ENCODE assay signal across 2 cellular contexts in the genomic region with DNA sequence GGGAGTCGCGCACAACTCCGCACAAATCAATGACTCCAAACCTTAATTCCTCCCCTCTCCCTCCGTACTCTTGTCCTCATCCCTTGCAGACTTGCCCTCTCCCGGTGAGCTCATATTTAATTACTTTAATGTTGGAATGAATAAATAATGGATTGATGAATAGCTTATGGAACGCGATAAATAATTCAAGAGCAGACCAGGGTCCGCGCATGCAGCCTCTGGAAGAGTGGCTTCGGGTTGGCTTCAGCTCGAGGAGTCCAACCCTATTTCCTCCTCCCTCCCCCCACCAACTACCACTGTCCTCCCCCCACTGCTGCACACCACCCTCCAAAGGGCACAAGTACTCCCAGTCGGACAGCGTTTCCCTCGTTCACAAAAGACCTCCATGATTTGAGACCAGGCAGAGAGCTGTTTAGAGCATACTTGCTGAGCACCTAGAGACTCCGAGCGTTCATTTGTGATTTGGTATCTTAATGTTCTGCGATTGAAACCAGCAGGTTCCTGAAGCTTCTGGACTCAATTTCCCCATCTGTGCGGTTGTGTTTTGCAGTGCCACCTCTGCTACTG.
TF ChIP-seq lines count a peak whose summit lies in the region.

No MANE protein-coding gene starts in this region.

TF ChIP-seq in HepG2, 621 proteins besides CTCF, POLR2A, EP300 and RAD21 (continues in another document):
- TF ChIP-seq HOXD1 (CRISPR knock-in tag; IDR thresholded peaks at IDR 0.05) (no peak), ZNF446 (CRISPR knock-in tag; IDR thresholded peaks at IDR 0.05) (no peak), ZFYVE20 (CRISPR knock-in tag; IDR thresholded peaks at IDR 0.05; ENCODE audit: borderline replicate concordance, low read depth) (0 out of 2 replicates have a peak, but pooled peaks have one; percentile 12), ZNF296 (CRISPR knock-in tag; conservative IDR thresholded peaks at IDR 0.05) (no peak), TCF7L2 (IDR thresholded peaks at IDR 0.05; ENCODE audit: low read depth, low read length) (no peak), ZFP41 (CRISPR knock-in tag; IDR thresholded peaks at IDR 0.05; ENCODE audit: borderline replicate concordance) (no peak), HMG20B (CRISPR knock-in tag; conservative IDR thresholded peaks at IDR 0.05) (no peak), SP2 (CRISPR knock-in tag; IDR thresholded peaks at IDR 0.05) (no peak), SMAD9 (CRISPR knock-in tag; IDR thresholded peaks at IDR 0.05) (no peak), ZNF720 (CRISPR knock-in tag; IDR thresholded peaks at IDR 0.05) (no peak), ZNF329 (CRISPR knock-in tag; IDR thresholded peaks at IDR 0.05; ENCODE audit: low read depth) (no peak), KLF15 (CRISPR knock-in tag; IDR thresholded peaks at IDR 0.05; ENCODE audit: borderline replicate concordance) (no peak), MAFK (conservative IDR thresholded peaks at IDR 0.05 in 1 of 2, IDR thresholded peaks at IDR 0.05 in 1 of 2; ENCODE audit: low read length in 2 of 2) (no peak), ZNF644 (CRISPR knock-in tag; IDR thresholded peaks at IDR 0.05; ENCODE audit: low read depth) (no peak), PHF20 (CRISPR knock-in tag; IDR thresholded peaks at IDR 0.05) (0 out of 2 replicates have a peak, but pooled peaks have one; percentile 6), ZNF274 (CRISPR knock-in tag; IDR thresholded peaks at IDR 0.05) (no peak), ZFAT (CRISPR knock-in tag; conservative IDR thresholded peaks at IDR 0.05) (no peak), ASH2L (IDR thresholded peaks at IDR 0.05; ENCODE audit: insufficient read length, low read depth, low read length) (peak; percentile 20), MEIS2 (CRISPR knock-in tag; IDR thresholded peaks at IDR 0.05) (no peak), ZBTB8A (CRISPR knock-in tag; IDR thresholded peaks at IDR 0.05; ENCODE audit: borderline replicate concordance, low read depth) (no peak), ZNF138 (CRISPR knock-in tag; IDR thresholded peaks at IDR 0.05; ENCODE audit: low read depth) (no peak), ZNF234 (CRISPR knock-in tag; conservative IDR thresholded peaks at IDR 0.05) (0 out of 2 replicates have a peak, but pooled peaks have one; percentile 19), ZBTB21 (CRISPR knock-in tag; IDR thresholded peaks at IDR 0.05) (no peak)
- TF ChIP-seq, protein P1, sequence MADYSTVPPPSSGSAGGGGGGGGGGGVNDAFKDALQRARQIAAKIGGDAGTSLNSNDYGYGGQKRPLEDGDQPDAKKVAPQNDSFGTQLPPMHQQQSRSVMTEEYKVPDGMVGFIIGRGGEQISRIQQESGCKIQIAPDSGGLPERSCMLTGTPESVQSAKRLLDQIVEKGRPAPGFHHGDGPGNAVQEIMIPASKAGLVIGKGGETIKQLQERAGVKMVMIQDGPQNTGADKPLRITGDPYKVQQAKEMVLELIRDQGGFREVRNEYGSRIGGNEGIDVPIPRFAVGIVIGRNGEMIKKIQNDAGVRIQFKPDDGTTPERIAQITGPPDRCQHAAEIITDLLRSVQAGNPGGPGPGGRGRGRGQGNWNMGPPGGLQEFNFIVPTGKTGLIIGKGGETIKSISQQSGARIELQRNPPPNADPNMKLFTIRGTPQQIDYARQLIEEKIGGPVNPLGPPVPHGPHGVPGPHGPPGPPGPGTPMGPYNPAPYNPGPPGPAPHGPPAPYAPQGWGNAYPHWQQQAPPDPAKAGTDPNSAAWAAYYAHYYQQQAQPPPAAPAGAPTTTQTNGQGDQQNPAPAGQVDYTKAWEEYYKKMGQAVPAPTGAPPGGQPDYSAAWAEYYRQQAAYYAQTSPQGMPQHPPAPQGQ (CRISPR knock-in tag; IDR thresholded peaks at IDR 0.05; ENCODE audit: borderline replicate concordance), result no peak
- TF ChIP-seq, protein P2, sequence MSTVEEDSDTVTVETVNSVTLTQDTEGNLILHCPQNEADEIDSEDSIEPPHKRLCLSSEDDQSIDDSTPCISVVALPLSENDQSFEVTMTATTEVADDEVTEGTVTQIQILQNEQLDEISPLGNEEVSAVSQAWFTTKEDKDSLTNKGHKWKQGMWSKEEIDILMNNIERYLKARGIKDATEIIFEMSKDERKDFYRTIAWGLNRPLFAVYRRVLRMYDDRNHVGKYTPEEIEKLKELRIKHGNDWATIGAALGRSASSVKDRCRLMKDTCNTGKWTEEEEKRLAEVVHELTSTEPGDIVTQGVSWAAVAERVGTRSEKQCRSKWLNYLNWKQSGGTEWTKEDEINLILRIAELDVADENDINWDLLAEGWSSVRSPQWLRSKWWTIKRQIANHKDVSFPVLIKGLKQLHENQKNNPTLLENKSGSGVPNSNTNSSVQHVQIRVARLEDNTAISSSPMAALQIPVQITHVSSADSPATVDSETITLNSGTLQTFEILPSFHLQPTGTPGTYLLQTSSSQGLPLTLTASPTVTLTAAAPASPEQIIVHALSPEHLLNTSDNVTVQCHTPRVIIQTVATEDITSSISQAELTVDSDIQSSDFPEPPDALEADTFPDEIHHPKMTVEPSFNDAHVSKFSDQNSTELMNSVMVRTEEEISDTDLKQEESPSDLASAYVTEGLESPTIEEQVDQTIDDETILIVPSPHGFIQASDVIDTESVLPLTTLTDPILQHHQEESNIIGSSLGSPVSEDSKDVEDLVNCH (CRISPR knock-in tag; IDR thresholded peaks at IDR 0.05), result no peak
- TF ChIP-seq, protein P3, sequence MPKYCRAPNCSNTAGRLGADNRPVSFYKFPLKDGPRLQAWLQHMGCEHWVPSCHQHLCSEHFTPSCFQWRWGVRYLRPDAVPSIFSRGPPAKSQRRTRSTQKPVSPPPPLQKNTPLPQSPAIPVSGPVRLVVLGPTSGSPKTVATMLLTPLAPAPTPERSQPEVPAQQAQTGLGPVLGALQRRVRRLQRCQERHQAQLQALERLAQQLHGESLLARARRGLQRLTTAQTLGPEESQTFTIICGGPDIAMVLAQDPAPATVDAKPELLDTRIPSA (CRISPR knock-in tag; IDR thresholded peaks at IDR 0.05; ENCODE audit: borderline replicate concordance), result 0 out of 2 replicates have a peak, but pooled peaks have one; percentile 10
- TF ChIP-seq, protein P4, sequence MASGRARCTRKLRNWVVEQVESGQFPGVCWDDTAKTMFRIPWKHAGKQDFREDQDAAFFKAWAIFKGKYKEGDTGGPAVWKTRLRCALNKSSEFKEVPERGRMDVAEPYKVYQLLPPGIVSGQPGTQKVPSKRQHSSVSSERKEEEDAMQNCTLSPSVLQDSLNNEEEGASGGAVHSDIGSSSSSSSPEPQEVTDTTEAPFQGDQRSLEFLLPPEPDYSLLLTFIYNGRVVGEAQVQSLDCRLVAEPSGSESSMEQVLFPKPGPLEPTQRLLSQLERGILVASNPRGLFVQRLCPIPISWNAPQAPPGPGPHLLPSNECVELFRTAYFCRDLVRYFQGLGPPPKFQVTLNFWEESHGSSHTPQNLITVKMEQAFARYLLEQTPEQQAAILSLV (CRISPR knock-in tag; IDR thresholded peaks at IDR 0.05; ENCODE audit: borderline replicate concordance), result no peak
- TF ChIP-seq, protein P5, sequence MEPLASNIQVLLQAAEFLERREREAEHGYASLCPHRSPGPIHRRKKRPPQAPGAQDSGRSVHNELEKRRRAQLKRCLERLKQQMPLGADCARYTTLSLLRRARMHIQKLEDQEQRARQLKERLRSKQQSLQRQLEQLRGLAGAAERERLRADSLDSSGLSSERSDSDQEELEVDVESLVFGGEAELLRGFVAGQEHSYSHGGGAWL (CRISPR knock-in tag; IDR thresholded peaks at IDR 0.05), result no peak

TF ChIP-seq in SK-N-SH, 30 proteins besides CTCF, POLR2A, EP300 and RAD21:
- TF ChIP-seq, protein P6, sequence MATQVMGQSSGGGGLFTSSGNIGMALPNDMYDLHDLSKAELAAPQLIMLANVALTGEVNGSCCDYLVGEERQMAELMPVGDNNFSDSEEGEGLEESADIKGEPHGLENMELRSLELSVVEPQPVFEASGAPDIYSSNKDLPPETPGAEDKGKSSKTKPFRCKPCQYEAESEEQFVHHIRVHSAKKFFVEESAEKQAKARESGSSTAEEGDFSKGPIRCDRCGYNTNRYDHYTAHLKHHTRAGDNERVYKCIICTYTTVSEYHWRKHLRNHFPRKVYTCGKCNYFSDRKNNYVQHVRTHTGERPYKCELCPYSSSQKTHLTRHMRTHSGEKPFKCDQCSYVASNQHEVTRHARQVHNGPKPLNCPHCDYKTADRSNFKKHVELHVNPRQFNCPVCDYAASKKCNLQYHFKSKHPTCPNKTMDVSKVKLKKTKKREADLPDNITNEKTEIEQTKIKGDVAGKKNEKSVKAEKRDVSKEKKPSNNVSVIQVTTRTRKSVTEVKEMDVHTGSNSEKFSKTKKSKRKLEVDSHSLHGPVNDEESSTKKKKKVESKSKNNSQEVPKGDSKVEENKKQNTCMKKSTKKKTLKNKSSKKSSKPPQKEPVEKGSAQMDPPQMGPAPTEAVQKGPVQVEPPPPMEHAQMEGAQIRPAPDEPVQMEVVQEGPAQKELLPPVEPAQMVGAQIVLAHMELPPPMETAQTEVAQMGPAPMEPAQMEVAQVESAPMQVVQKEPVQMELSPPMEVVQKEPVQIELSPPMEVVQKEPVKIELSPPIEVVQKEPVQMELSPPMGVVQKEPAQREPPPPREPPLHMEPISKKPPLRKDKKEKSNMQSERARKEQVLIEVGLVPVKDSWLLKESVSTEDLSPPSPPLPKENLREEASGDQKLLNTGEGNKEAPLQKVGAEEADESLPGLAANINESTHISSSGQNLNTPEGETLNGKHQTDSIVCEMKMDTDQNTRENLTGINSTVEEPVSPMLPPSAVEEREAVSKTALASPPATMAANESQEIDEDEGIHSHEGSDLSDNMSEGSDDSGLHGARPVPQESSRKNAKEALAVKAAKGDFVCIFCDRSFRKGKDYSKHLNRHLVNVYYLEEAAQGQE (IDR thresholded peaks at IDR 0.05; ENCODE audit: low read depth, low read length), result peak; percentile 69; the same call in 1 of the 2 replicates
- peak; percentile 39 for TF ChIP-seq POLR2AphosphoS5 (IDR thresholded peaks at IDR 0.05; ENCODE audit: low read depth, low read length)
- 0 out of 2 replicates have a peak, but pooled peaks have one; percentile 15 for TF ChIP-seq NFIC (IDR thresholded peaks at IDR 0.05; ENCODE audit: borderline replicate concordance)
- no peak; the same call in 1 of the 2 replicates for TF ChIP-seq TCF12 (IDR thresholded peaks at IDR 0.05)
- no peak for TF ChIP-seq FOSL2 (IDR thresholded peaks at IDR 0.05; ENCODE audit: borderline replicate concordance, low read depth)
- peak; percentile 62; the same call in 1 of the 2 replicates for TF ChIP-seq TAF1 (IDR thresholded peaks at IDR 0.05; ENCODE audit: borderline replicate concordance, low read depth, low read length)
